ENCODE assay signal across 1 cellular context in the genomic region with DNA sequence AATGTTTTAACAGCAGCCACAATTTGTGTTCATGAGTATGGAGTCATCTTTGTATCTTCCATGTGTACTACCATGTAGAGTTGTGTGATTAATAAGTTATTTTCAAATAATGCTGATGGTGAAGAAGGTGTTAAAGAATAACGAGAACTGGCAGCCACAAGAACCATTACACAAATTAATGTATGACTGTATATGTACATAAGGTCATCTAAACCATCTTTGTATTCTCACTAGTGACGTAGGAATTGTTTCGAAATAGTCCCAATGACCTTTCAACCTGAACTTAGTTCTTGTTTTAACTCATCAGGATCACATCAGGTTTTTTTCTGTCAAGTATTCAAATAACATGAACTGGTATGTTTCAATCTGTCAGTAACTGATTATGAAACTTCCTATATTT.
TF ChIP-seq lines count a peak whose summit lies in the region.

No MANE protein-coding gene starts in this region.

TF ChIP-seq in HepG2, 621 proteins besides CTCF, POLR2A, EP300 and RAD21 (continued from another document and continues in another):
- TF ChIP-seq ATF4 (CRISPR knock-in tag; IDR thresholded peaks at IDR 0.05) (0 out of 4 replicates have a peak, but pooled peaks of 1 of the 2 experiments have one; percentile 16), SOX5 (CRISPR knock-in tag; IDR thresholded peaks at IDR 0.05; ENCODE audit: borderline replicate concordance) (peak; percentile 65; the same call in 1 of the 2 replicates), ZNF256 (CRISPR knock-in tag; conservative IDR thresholded peaks at IDR 0.05) (no peak), ZNF33A (CRISPR knock-in tag; IDR thresholded peaks at IDR 0.05; ENCODE audit: borderline replicate concordance) (no peak), PITX1 (CRISPR knock-in tag; IDR thresholded peaks at IDR 0.05) (no peak), MBD4 (IDR thresholded peaks at IDR 0.05; ENCODE audit: borderline replicate concordance, low read length) (0 out of 2 replicates have a peak, but pooled peaks have one; percentile 55), AHR (CRISPR knock-in tag; IDR thresholded peaks at IDR 0.05) (no peak; the same call in 1 of the 2 replicates), NR3C1 (CRISPR knock-in tag; IDR thresholded peaks at IDR 0.05) (no peak), TOE1 (CRISPR knock-in tag; IDR thresholded peaks at IDR 0.05) (0 out of 2 replicates have a peak, but pooled peaks have one; percentile 40), SOX13 (IDR thresholded peaks at IDR 0.05) (no peak; the same call in 1 of the 2 replicates), SOX13 (CRISPR knock-in tag; conservative IDR thresholded peaks at IDR 0.05 in 1 of 2, IDR thresholded peaks at IDR 0.05 in 1 of 2) (peak in 1 of 2 experiments; percentile 76; a peak in 1 of 4 replicates), GMEB2 (CRISPR knock-in tag; IDR thresholded peaks at IDR 0.05; ENCODE audit: low read depth) (no peak), ZNF331 (CRISPR knock-in tag; IDR thresholded peaks at IDR 0.05) (peak; percentile 55; the same call in 1 of the 2 replicates), MED1 (CRISPR knock-in tag; IDR thresholded peaks at IDR 0.05) (peak; percentile 36; the same call in 1 of the 2 replicates), FOXA1 (IDR thresholded peaks at IDR 0.05) (0 out of 2 replicates have a peak, but pooled peaks have one; percentile 22), FOXA1 (CRISPR knock-in tag; IDR thresholded peaks at IDR 0.05) (peak; percentile 75), ELF3 (CRISPR knock-in tag; IDR thresholded peaks at IDR 0.05) (peak; percentile 55), MAFF (IDR thresholded peaks at IDR 0.05; ENCODE audit: low read depth, low read length) (peak; percentile 19; the same call in 1 of the 2 replicates), ZFX (CRISPR knock-in tag; IDR thresholded peaks at IDR 0.05; ENCODE audit: low read depth) (no peak), MIXL1 (CRISPR knock-in tag; IDR thresholded peaks at IDR 0.05) (peak; percentile 96), MAFK (conservative IDR thresholded peaks at IDR 0.05 in 1 of 2, IDR thresholded peaks at IDR 0.05 in 1 of 2; ENCODE audit: low read length in 2 of 2) (peak in 1 of 2 experiments; percentile 16; a peak in 2 of 4 replicates), ZBTB25 (CRISPR knock-in tag; IDR thresholded peaks at IDR 0.05) (0 out of 2 replicates have a peak, but pooled peaks have one; percentile 23), ESRRA (CRISPR knock-in tag; IDR thresholded peaks at IDR 0.05; ENCODE audit: low read depth) (peak; percentile 66; the same call in 1 of the 2 replicates), ZNF639 (CRISPR knock-in tag; conservative IDR thresholded peaks at IDR 0.05) (no peak), IRF2 (CRISPR knock-in tag; IDR thresholded peaks at IDR 0.05) (no peak), BRD4 (CRISPR knock-in tag; IDR thresholded peaks at IDR 0.05) (no peak), JUN (CRISPR knock-in tag; IDR thresholded peaks at IDR 0.05) (no peak), EHMT2 (IDR thresholded peaks at IDR 0.05; ENCODE audit: borderline replicate concordance, low read depth, low read length) (peak; percentile 68; the same call in 1 of the 2 replicates), HNF4A (CRISPR knock-in tag; IDR thresholded peaks at IDR 0.05) (peak; percentile 81), ZNF652 (CRISPR knock-in tag; IDR thresholded peaks at IDR 0.05; ENCODE audit: borderline replicate concordance, low read depth) (peak; percentile 91), FOXP1 (IDR thresholded peaks at IDR 0.05) (no peak), FOXP1 (CRISPR knock-in tag; IDR thresholded peaks at IDR 0.05) (0 out of 2 replicates have a peak, but pooled peaks have one; percentile 43), PCBP2 (optimal IDR thresholded peaks at IDR 0.05; ENCODE audit: low read depth, low read length, poor library complexity, severe bottlenecking) (no peak), RXRB (CRISPR knock-in tag; IDR thresholded peaks at IDR 0.05; ENCODE audit: borderline replicate concordance) (peak; percentile 85), MYNN (CRISPR knock-in tag; IDR thresholded peaks at IDR 0.05; ENCODE audit: low read depth) (no peak), THRA (CRISPR knock-in tag; IDR thresholded peaks at IDR 0.05; ENCODE audit: borderline replicate concordance) (no peak), ZFP41 (CRISPR knock-in tag; IDR thresholded peaks at IDR 0.05; ENCODE audit: borderline replicate concordance) (no peak), NFIC (IDR thresholded peaks at IDR 0.05; ENCODE audit: low read length) (peak; percentile 55; the same call in 1 of the 2 replicates), BCL6 (CRISPR knock-in tag; IDR thresholded peaks at IDR 0.05) (peak; percentile 24; the same call in 1 of the 2 replicates), POGZ (CRISPR knock-in tag; IDR thresholded peaks at IDR 0.05) (peak; percentile 80), ZBTB21 (CRISPR knock-in tag; IDR thresholded peaks at IDR 0.05) (peak; percentile 96), ZNF720 (CRISPR knock-in tag; IDR thresholded peaks at IDR 0.05) (no peak), NR2F6 (IDR thresholded peaks at IDR 0.05) (peak; percentile 89), NR2F6 (CRISPR knock-in tag; IDR thresholded peaks at IDR 0.05) (peak; percentile 92), ZNF326 (CRISPR knock-in tag; IDR thresholded peaks at IDR 0.05; ENCODE audit: borderline replicate concordance) (no peak), SKI (IDR thresholded peaks at IDR 0.05; ENCODE audit: partially characterized antibody) (no peak), TBX2 (CRISPR knock-in tag; IDR thresholded peaks at IDR 0.05; ENCODE audit: borderline replicate concordance) (peak; percentile 46; the same call in 1 of the 2 replicates), ZNF644 (CRISPR knock-in tag; IDR thresholded peaks at IDR 0.05; ENCODE audit: low read depth) (0 out of 2 replicates have a peak, but pooled peaks have one; percentile 38), ETV6 (CRISPR knock-in tag; conservative IDR thresholded peaks at IDR 0.05) (no peak), FOXK1 (CRISPR knock-in tag; IDR thresholded peaks at IDR 0.05; ENCODE audit: borderline replicate concordance, low read depth) (peak; percentile 59; the same call in 1 of the 2 replicates)
- TF ChIP-seq, protein P1, sequence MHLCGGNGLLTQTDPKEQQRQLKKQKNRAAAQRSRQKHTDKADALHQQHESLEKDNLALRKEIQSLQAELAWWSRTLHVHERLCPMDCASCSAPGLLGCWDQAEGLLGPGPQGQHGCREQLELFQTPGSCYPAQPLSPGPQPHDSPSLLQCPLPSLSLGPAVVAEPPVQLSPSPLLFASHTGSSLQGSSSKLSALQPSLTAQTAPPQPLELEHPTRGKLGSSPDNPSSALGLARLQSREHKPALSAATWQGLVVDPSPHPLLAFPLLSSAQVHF (CRISPR knock-in tag; IDR thresholded peaks at IDR 0.05) = no peak
- TF ChIP-seq, protein P2, sequence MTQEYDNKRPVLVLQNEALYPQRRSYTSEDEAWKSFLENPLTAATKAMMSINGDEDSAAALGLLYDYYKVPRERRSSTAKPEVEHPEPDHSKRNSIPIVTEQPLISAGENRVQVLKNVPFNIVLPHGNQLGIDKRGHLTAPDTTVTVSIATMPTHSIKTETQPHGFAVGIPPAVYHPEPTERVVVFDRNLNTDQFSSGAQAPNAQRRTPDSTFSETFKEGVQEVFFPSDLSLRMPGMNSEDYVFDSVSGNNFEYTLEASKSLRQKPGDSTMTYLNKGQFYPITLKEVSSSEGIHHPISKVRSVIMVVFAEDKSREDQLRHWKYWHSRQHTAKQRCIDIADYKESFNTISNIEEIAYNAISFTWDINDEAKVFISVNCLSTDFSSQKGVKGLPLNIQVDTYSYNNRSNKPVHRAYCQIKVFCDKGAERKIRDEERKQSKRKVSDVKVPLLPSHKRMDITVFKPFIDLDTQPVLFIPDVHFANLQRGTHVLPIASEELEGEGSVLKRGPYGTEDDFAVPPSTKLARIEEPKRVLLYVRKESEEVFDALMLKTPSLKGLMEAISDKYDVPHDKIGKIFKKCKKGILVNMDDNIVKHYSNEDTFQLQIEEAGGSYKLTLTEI (CRISPR knock-in tag; conservative IDR thresholded peaks at IDR 0.05) = no peak
- TF ChIP-seq, protein P3, sequence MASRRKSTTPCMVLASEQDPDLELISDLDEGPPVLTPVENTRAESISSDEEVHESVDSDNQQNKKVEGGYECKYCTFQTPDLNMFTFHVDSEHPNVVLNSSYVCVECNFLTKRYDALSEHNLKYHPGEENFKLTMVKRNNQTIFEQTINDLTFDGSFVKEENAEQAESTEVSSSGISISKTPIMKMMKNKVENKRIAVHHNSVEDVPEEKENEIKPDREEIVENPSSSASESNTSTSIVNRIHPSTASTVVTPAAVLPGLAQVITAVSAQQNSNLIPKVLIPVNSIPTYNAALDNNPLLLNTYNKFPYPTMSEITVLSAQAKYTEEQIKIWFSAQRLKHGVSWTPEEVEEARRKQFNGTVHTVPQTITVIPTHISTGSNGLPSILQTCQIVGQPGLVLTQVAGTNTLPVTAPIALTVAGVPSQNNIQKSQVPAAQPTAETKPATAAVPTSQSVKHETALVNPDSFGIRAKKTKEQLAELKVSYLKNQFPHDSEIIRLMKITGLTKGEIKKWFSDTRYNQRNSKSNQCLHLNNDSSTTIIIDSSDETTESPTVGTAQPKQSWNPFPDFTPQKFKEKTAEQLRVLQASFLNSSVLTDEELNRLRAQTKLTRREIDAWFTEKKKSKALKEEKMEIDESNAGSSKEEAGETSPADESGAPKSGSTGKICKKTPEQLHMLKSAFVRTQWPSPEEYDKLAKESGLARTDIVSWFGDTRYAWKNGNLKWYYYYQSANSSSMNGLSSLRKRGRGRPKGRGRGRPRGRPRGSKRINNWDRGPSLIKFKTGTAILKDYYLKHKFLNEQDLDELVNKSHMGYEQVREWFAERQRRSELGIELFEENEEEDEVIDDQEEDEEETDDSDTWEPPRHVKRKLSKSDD (CRISPR knock-in tag; IDR thresholded peaks at IDR 0.05; ENCODE audit: low read depth) = peak; percentile 79; the same call in 1 of the 2 replicates
- TF ChIP-seq, protein P4, sequence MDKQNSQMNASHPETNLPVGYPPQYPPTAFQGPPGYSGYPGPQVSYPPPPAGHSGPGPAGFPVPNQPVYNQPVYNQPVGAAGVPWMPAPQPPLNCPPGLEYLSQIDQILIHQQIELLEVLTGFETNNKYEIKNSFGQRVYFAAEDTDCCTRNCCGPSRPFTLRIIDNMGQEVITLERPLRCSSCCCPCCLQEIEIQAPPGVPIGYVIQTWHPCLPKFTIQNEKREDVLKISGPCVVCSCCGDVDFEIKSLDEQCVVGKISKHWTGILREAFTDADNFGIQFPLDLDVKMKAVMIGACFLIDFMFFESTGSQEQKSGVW (CRISPR knock-in tag; IDR thresholded peaks at IDR 0.05; ENCODE audit: borderline replicate concordance) = no peak
